Comparison of ENCODE assay signal across 32 cellular contexts in the genomic region with DNA sequence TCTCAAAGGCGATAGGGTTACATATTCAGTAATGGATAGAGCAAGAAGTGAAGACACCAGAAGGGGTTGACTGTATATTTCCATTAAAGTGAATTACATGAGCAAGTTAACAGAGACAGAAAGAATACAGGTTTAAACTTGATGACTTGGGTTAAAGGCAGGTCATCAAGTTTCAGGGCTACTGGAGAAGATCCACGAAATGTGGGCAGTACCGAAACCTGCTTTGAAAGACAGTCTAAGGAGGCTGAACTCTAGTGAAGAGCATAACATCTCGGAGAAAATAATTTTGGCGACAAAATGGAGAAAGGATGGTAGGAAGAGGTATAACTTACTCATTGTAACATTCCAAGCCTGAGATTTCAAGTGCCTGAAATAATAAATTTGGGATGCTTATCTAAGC. TPM values are rescaled to one million over a fixed set of nuclear protein-coding genes. Genes with fewer than 3 reads are reported as not detected.
"Had no signal": no experiment of that assay in that cellular context is flagged by ENCODE, and none has a peak within 500 bp of the region (broad histone marks: within the 10 kb centered on the region; RNA-seq: fewer than 3 reads in every experiment).

No MANE protein-coding gene starts in this region.

- H3K4me3 ChIP-seq: adrenal gland, breast epithelium, cardiac muscle cell, colonic mucosa, gastrocnemius medialis, heart left ventricle had no signal

- ATAC-seq: activated CD4-positive, alpha-beta T cell treated with anti-CD3 and anti-CD28 coated beads for 36 hours; activated CD8-positive, alpha-beta memory T cell treated with anti-CD3 and anti-CD28 coated beads, Interleukin-2, amount 10 ng/mL, durations not matched to agents 7 days and 5 days; activated CD8-positive, alpha-beta T cell treated with anti-CD3 and anti-CD28 coated beads, Interleukin-2, amount 10 ng/mL, durations not matched to agents 7 days and 5 days; activated naive CD8-positive, alpha-beta T cell treated with anti-CD3 and anti-CD28 coated beads, Interleukin-2, amount 50 U/mL, for 24 hours; foreskin keratinocyte; gastrocnemius medialis; heart left ventricle had no signal

- H3K4me1 ChIP-seq: breast epithelium, colonic mucosa, gastrocnemius medialis, heart left ventricle had no signal

- H3K27me3 ChIP-seq: adrenal gland, breast epithelium, cardiac muscle cell, colonic mucosa, foreskin keratinocyte, gastrocnemius medialis, heart left ventricle had no signal

- H3K36me3 ChIP-seq: adrenal gland, breast epithelium, cardiac muscle cell, colonic mucosa, gastrocnemius medialis, heart left ventricle had no signal

- H3K27ac ChIP-seq: adrenal gland, breast epithelium, cardiac muscle cell, colonic mucosa, epithelial cell of prostate, foreskin keratinocyte, gastrocnemius medialis, heart left ventricle had no signal

- H3K9me3 ChIP-seq: adrenal gland, breast epithelium, colonic mucosa, gastrocnemius medialis, heart left ventricle had no signal

- DNase-seq: activated CD4-positive, alpha-beta memory T cell treated with anti-CD3 and anti-CD28 coated beads for 36 hours; activated CD4-positive, alpha-beta T cell treated with anti-CD3 and anti-CD28 coated beads for 36 hours; activated CD4-positive, alpha-beta T cell treated with anti-CD3 and anti-CD28 coated beads, Interleukin-2, amount 10 ng/mL, durations not matched to agents 24 days and 14 days; activated CD4-positive, CD25-positive, alpha-beta regulatory T cell; activated CD4-positive, CD25-positive, alpha-beta regulatory T cell treated with anti-CD3 and anti-CD28 coated beads, Interleukin-2, amount 50 U/mL, for 72 hours; activated CD8-positive, alpha-beta memory T cell treated with anti-CD3 and anti-CD28 coated beads, Interleukin-2, amount 10 ng/mL, durations not matched to agents 7 days and 5 days; activated CD8-positive, alpha-beta memory T cell treated with anti-CD3 and anti-CD28 coated beads, Interleukin-2, amount 50 U/mL, for 4 hours; activated CD8-positive, alpha-beta T cell treated with anti-CD3 and anti-CD28 coated beads, Interleukin-2, amount 10 ng/mL, durations not matched to agents 7 days and 5 days; activated effector memory CD4-positive, alpha-beta T cell treated with anti-CD3 and anti-CD28 coated beads, Interleukin-2, amount 50 U/mL, for 16 hours; activated naive CD4-positive, alpha-beta T cell treated with anti-CD3 and anti-CD28 coated beads for 36 hours; activated naive CD8-positive, alpha-beta T cell treated with anti-CD3 and anti-CD28 coated beads for 36 hours; activated naive CD8-positive, alpha-beta T cell treated with anti-CD3 and anti-CD28 coated beads, Interleukin-2, amount 50 U/mL, for 24 hours; activated T-cell treated with anti-CD3 and anti-CD28 coated beads, Interleukin-2, amount 50 U/mL, for 1 hour; activated T-cell treated with anti-CD3 and anti-CD28 coated beads, Interleukin-2, amount 50 U/mL, for 48 hours; adrenal gland; amygdala; aorta; central memory CD4-positive, alpha-beta T cell; cerebellar nuclear complex; colonic mucosa; effector CD8-positive, alpha-beta T cell; foreskin keratinocyte; gastrocnemius medialis; glutamatergic neuron; heart left ventricle; T-helper 2 cell had no signal

RNA-seq across cellular contexts. Expression of gene PLXDC2, which starts 26.6 kb away (rescaled TPM):
- total RNA-seq: activated CD4-positive, alpha-beta memory T cell treated with anti-CD3 and anti-CD28 coated beads for 36 hours; activated CD4-positive, alpha-beta T cell treated with anti-CD3 and anti-CD28 coated beads for 36 hours; activated CD4-positive, alpha-beta T cell treated with anti-CD3 and anti-CD28 coated beads, Interleukin-2, amount 10 ng/mL, durations not matched to agents 24 days and 14 days; activated CD8-positive, alpha-beta memory T cell treated with anti-CD3 and anti-CD28 coated beads for 36 hours; activated naive CD4-positive, alpha-beta T cell treated with anti-CD3 and anti-CD28 coated beads for 36 hours; activated T-helper 1 cell treated with anti-CD3 and anti-CD28 coated beads, Interleukin-12 subunit alpha, Interleukin-12 subunit beta, Interleukin-2, Interleukin-4 antibody, amounts not matched to agents 30 ng/mL and 10 ng/mL and 1 ng/mL, durations not matched to agents 14 hours and 24 hours and 36 hours; activated T-helper 2 cell treated with anti-CD3 and anti-CD28 coated beads, Interferon-gamma antibody, Interleukin-2, Interleukin-4, amounts not matched to agents 10 μg/mL and 5 μg/mL and 100 μg/mL, durations not matched to agents 14 hours and 24 hours and 36 hours had no signal
